In genomic region chr7:55021951-55022617, GRCh38 we compare ENCODE assay signal across 13 cellular contexts. TPM values are rescaled to one million over a fixed set of nuclear protein-coding genes. Genes with fewer than 3 reads are reported as not detected.
DNase-seq lines count a peak whose midpoint lies in the region; ATAC-seq and TF ChIP-seq lines count a peak whose summit lies in the region.
"Had no signal": no experiment of that assay in that cellular context is flagged by ENCODE, and none has a peak within 500 bp of the region (broad histone marks: within the 10 kb centered on the region; RNA-seq: fewer than 3 reads in every experiment).

No MANE protein-coding gene starts in this region.

- H3K27ac ChIP-seq in PC-3 (ENCODE audit: low read length) (no peak overlapping the region), A673 (ENCODE audit: low read depth, low read length, poor library complexity, severe bottlenecking) (no peak overlapping the region)

- CTCF ChIA-PET in PC-3 (lab: Charles Lee) = no interaction called here
- CTCF ChIA-PET in A673 (lab: Charles Lee) = no interaction called here

- intact Hi-C loops in PC-3 (cut with micrococcal nuclease) (no loop called here), A673 (cut with micrococcal nuclease; ENCODE audit: unreplicated experiment) (no loop called here)

- DNase-seq in 8988T (peak; percentile 33), PC-3 (no peak), fibroblast of gingiva (ENCODE audit: low read depth) (peak; percentile 56), progenitor cell of endocrine pancreas (ENCODE audit: low spot score, unreplicated experiment) (no peak), NCI-H446 (lab: John Stamatoyannopoulos, UW) (no peak), nephron progenitor cell (no peak), A673 (ENCODE audit: low spot score) (no peak)
- DNase-seq in activated naive CD4-positive, alpha-beta T cell treated with anti-CD3 and anti-CD28 coated beads, Interleukin-2, amount 50 U/mL, for 16 hours = no peak
- DNase-seq: aorta; KG1; NCI-H2081; stimulated activated CD8-positive, alpha-beta memory T cell treated with anti-CD3 and anti-CD28 coated beads, Interleukin-4, amount 100 ng/mL, for 48 hours had no signal

- H3K27me3 Mint-ChIP-seq in progenitor cell of endocrine pancreas = peaks cover 10% of the 10 kb centered on the region
- H3K27me3 Mint-ChIP-seq in nephron progenitor cell (ENCODE audit: low read depth, poor library complexity) = peaks cover 99% of the 10 kb centered on the region

- H3K4me2 ChIP-seq in PC-3 (ENCODE audit: low read length) = peak overlapping the region; percentile 84

- H3K36me3 Mint-ChIP-seq in progenitor cell of endocrine pancreas (ENCODE audit: insufficient read depth) (peaks cover 7% of the 10 kb centered on the region), nephron progenitor cell (ENCODE audit: low read depth) (no peaks in the 10 kb centered on the region)

- POLR2A ChIA-PET in PC-3 (lab: Charles Lee; ENCODE audit: unreplicated experiment) = interaction anchor here (0.7 kb wide), 1 partner anchor 111 kb away, joined by 3 read pairs; no protein-coding TSS in a partner anchor
- POLR2A ChIA-PET in A673 (lab: Charles Lee; ENCODE audit: low non-redundant PET) = no interaction called here

- H2AFZ ChIP-seq in PC-3 (ENCODE audit: low read length) = no peak overlapping the region

- no peak overlapping the region for H3K9ac ChIP-seq in PC-3 (ENCODE audit: low read length)

- peak overlapping the region; percentile 40 for H3K4me3 Mint-ChIP-seq in progenitor cell of endocrine pancreas (ENCODE audit: low read depth)
- no peak overlapping the region for H3K4me3 Mint-ChIP-seq in nephron progenitor cell

- no peaks in the 10 kb centered on the region for H3K9me2 ChIP-seq in PC-3 (replicated peaks; ENCODE audit: low read length)

- H3K36me3 ChIP-seq in PC-3 (ENCODE audit: low read depth, low read length) (peaks cover 18% of the 10 kb centered on the region; the same call in 1 of the 2 replicates), A673 (ENCODE audit: insufficient read depth, low read length, poor library complexity, severe bottlenecking) (no peaks in the 10 kb centered on the region)

- no peak for TF ChIP-seq CTCF in PC-3 (conservative IDR thresholded peaks at IDR 0.05; ENCODE audit: low read depth, low read length)
- TF ChIP-seq CTCF in progenitor cell of endocrine pancreas (IDR thresholded peaks at IDR 0.05; ENCODE audit: unreplicated experiment) = no peak
- TF ChIP-seq CTCF in nephron progenitor cell (IDR thresholded peaks at IDR 0.05) = no peak
- no peak for TF ChIP-seq CTCF in A673 (conservative IDR thresholded peaks at IDR 0.05; ENCODE audit: low read depth, low read length)

- H3K4me3 ChIP-seq in PC-3 (ENCODE audit: low read length) (peak overlapping the region; percentile 90), A673 (ENCODE audit: low read depth, low read length, poor library complexity, severe bottlenecking) (no peak overlapping the region)

- peaks cover 89% of the 10 kb centered on the region for H3K79me2 ChIP-seq in PC-3 (ENCODE audit: low read length)

- BruUV-seq in PC-3 (replicated peaks; lab: Mats Ljungman, UMichigan) (no TSS peak), A673 (replicated peaks; lab: Mats Ljungman, UMichigan) (no TSS peak)

- H3K4me1 ChIP-seq in PC-3 (ENCODE audit: insufficient read depth, low read length) = peaks cover 44% of the 10 kb centered on the region
- peaks cover 5% of the 10 kb centered on the region for H3K4me1 ChIP-seq in A673 (ENCODE audit: insufficient read depth, low read length, poor library complexity, severe bottlenecking)

- H3K27me3 ChIP-seq in PC-3 (ENCODE audit: low read length) (no peaks in the 10 kb centered on the region), A673 (replicated peaks; ENCODE audit: insufficient read depth, low read depth, low read length, poor library complexity) (peaks cover 59% of the 10 kb centered on the region)

- H3K4me1 Mint-ChIP-seq in progenitor cell of endocrine pancreas (ENCODE audit: low read depth) (peaks cover 19% of the 10 kb centered on the region), nephron progenitor cell (no peaks in the 10 kb centered on the region)

- H3K27ac Mint-ChIP-seq in progenitor cell of endocrine pancreas (no peak overlapping the region), nephron progenitor cell (no peak overlapping the region)

- H4K20me1 ChIP-seq in PC-3 (ENCODE audit: low read length) = peaks cover 32% of the 10 kb centered on the region

- H3K9me3 Mint-ChIP-seq in progenitor cell of endocrine pancreas (ENCODE audit: low read depth) = no peaks in the 10 kb centered on the region
- H3K9me3 Mint-ChIP-seq in nephron progenitor cell = no peaks in the 10 kb centered on the region

- no peak for ATAC-seq in PC-3
- ATAC-seq: esophagus mucosa had no signal

- no peaks in the 10 kb centered on the region for H3F3A ChIP-seq in PC-3 (ENCODE audit: low read length, unreplicated experiment)

- no peaks in the 10 kb centered on the region for H3K9me3 ChIP-seq in PC-3 (ENCODE audit: low read length)
- no peaks in the 10 kb centered on the region for H3K9me3 ChIP-seq in A673 (ENCODE audit: low read depth, low read length, poor library complexity, severe bottlenecking)

RNA-seq across cellular contexts. Expression of gene EGFR, which starts 3.3 kb away (rescaled TPM):
- total RNA-seq in PC-3 (2014; rRNA removed) (50.0 and 64.6 TPM in 2 replicates), progenitor cell of endocrine pancreas (43.8 and 47.8 TPM in 2 replicates), A673 (2021) (0.59 and 0.84 TPM in 2 replicates)

Comparison
In these comparisons a context has a peak if more than half of its experiments do, and no peak if none do; other contexts are left out.
1. DNase-seq: peak in 8988T (single experiment) and fibroblast of gingiva (single experiment); none in PC-3 (single experiment), progenitor cell of endocrine pancreas (single experiment), activated naive CD4-positive, alpha-beta T cell treated with anti-CD3 and anti-CD28 coated beads, Interleukin-2, amount 50 U/mL, for 16 hours (single experiment), NCI-H446 (0 of 2), nephron progenitor cell (single experiment) and A673 (single experiment).
2. RNA of gene EGFR, which starts 3.3 kb away (total RNA-seq): 50.0 to 64.6 TPM in PC-3 and 43.8 to 47.8 TPM in progenitor cell of endocrine pancreas; 0.59 to 0.84 TPM in A673; every median in the first group is over 10 times any median in the second.